ENCODE assay signal across 8 cellular contexts in the genomic region with DNA sequence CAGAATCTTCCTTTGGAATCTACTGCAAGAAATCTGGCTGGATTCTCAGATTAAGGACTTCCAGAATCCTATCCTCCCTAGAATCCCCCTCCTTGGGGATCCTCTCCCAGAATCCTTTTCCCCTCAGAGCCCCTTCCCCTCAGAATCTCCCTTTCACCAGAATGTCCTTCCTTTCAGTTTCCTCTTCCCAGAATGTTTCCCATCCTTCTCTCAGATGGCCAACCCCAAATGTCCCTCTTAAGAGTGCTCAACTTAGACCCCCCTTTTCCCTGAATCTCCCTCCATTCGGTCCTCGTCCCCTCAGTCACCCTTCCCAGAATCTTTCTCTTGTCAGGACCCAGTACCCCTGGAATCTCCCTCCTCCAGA. TPM values are rescaled to one million over a fixed set of nuclear protein-coding genes. Genes with fewer than 3 reads are reported as not detected.
A peak's percentile ranks its signal among the peaks of the same experiment; 100 is the strongest.
DNase-seq lines count a peak whose midpoint lies in the region; ATAC-seq, FAIRE-seq and TF ChIP-seq lines count a peak whose summit lies in the region.

No MANE protein-coding gene starts in this region.

- H3K4me3 Mint-ChIP-seq in activated CD8-positive, alpha-beta T cell treated with anti-CD3 and anti-CD28 coated beads for 36 hours = peak overlapping the region; percentile 100
- peak overlapping the region; percentile 100 for H3K4me3 Mint-ChIP-seq in stimulated activated effector memory CD8-positive, alpha-beta T cell treated with anti-CD3 and anti-CD28 coated beads, Interleukin-12 subunit alpha, Interleukin-12 subunit beta, amount 100 ng/mL, for 72 hours

- H3K27ac Mint-ChIP-seq in activated CD8-positive, alpha-beta T cell treated with anti-CD3 and anti-CD28 coated beads for 36 hours = peak overlapping the region; percentile 99
- peak overlapping the region; percentile 100 for H3K27ac Mint-ChIP-seq in stimulated activated effector memory CD8-positive, alpha-beta T cell treated with anti-CD3 and anti-CD28 coated beads, Interleukin-12 subunit alpha, Interleukin-12 subunit beta, amount 100 ng/mL, for 72 hours

- H3K27me3 Mint-ChIP-seq in activated CD8-positive, alpha-beta T cell treated with anti-CD3 and anti-CD28 coated beads for 36 hours = no peaks in the 10 kb centered on the region

- no peak for ATAC-seq in activated CD8-positive, alpha-beta T cell treated with anti-CD3 and anti-CD28 coated beads for 36 hours
- ATAC-seq in stimulated activated effector memory CD8-positive, alpha-beta T cell treated with anti-CD3 and anti-CD28 coated beads, Interleukin-12 subunit alpha, Interleukin-12 subunit beta, amount 100 ng/mL, for 72 hours = no peak
- ATAC-seq in HG03095 (IDR thresholded peaks at IDR 0.05; ENCODE audit: unreplicated experiment) = no peak
- no peak for ATAC-seq in GM21576 (IDR thresholded peaks at IDR 0.05; ENCODE audit: unreplicated experiment)

- H3K4me3 ChIP-seq in HEK293 (ENCODE audit: low read depth, low read length) (peak overlapping the region; percentile 42), iPS DF 6.9 (ENCODE audit: low read length) (peak overlapping the region; percentile 40; the same call in 1 of the 2 replicates)

- CTCF ChIA-PET in HEK293 (lab: Yijun Ruan, JAX) = interaction anchor here (1.1 to 2.0 kb wide), 10 partner anchors 17 to 506 kb away, joined by 3 to 19 read pairs (median 6); partner anchors contain the start of genes DLL3, EID2, EID2B and MRPS12
- CTCF ChIA-PET in activated CD8-positive, alpha-beta T cell treated with anti-CD3 and anti-CD28 coated beads for 36 hours (lab: Charles Lee) = interaction anchor here (0.6 to 1.6 kb wide), 14 partner anchors 9 to 236 kb away, joined by 3 to 15 read pairs (median 4); partner anchors contain the start of genes EID2B, PLEKHG2 and SUPT5H

- H3K9me3 ChIP-seq in HEK293 (ENCODE audit: control insufficient read depth, insufficient read depth, low read depth, low read length) = no peaks in the 10 kb centered on the region
- H3K9me3 ChIP-seq in iPS DF 6.9 (ENCODE audit: control insufficient read depth, insufficient read depth, low read length) = no peaks in the 10 kb centered on the region

- no peak for TF ChIP-seq POLR2A in H54 (IDR thresholded peaks at IDR 0.05; ENCODE audit: low read depth, low read length)

- DNase-seq in activated CD8-positive, alpha-beta T cell treated with anti-CD3 and anti-CD28 coated beads for 36 hours = no peak
- no peak for DNase-seq in iPS DF 6.9 (ENCODE audit: low read depth, low spot score)
- no peak for DNase-seq in stimulated activated effector memory CD8-positive, alpha-beta T cell treated with anti-CD3 and anti-CD28 coated beads, Interleukin-12 subunit alpha, Interleukin-12 subunit beta, amount 100 ng/mL, for 72 hours (ENCODE audit: low spot score in 2 of 2)
- no peak for DNase-seq in H54 (ENCODE audit: insufficient read length, low spot score)
- no peak for DNase-seq in NCI-H748 treated with DMSO at 0.1 percent for 48 hours (lab: John Stamatoyannopoulos, UW)

- WGBS in iPS DF 6.9 (ENCODE audit: insufficient coverage, insufficient read length) = no CpG with 5 or more reads among the region's 2 CpGs

- peaks cover 42% of the 10 kb centered on the region for H3K4me1 Mint-ChIP-seq in activated CD8-positive, alpha-beta T cell treated with anti-CD3 and anti-CD28 coated beads for 36 hours (ENCODE audit: low read depth)
- H3K4me1 Mint-ChIP-seq in stimulated activated effector memory CD8-positive, alpha-beta T cell treated with anti-CD3 and anti-CD28 coated beads, Interleukin-12 subunit alpha, Interleukin-12 subunit beta, amount 100 ng/mL, for 72 hours = peaks cover 46% of the 10 kb centered on the region

- H3K4me1 ChIP-seq in HEK293 (ENCODE audit: control insufficient read depth, insufficient read depth, low read length) (peaks cover 23% of the 10 kb centered on the region), iPS DF 6.9 (ENCODE audit: control insufficient read depth, insufficient read depth, low read length) (peaks cover 3% of the 10 kb centered on the region; the same call in 1 of the 2 replicates)

- peaks cover 32 to 40% of the 10 kb centered on the region in 2 experiments for H3K36me3 ChIP-seq in HEK293 (ENCODE audit: control insufficient read depth in 2 of 2, insufficient read depth in 1 of 2, low read length in 2 of 2)
- peaks cover 20% of the 10 kb centered on the region for H3K36me3 ChIP-seq in iPS DF 6.9 (ENCODE audit: control insufficient read depth, insufficient read depth, low read length)

- POLR2A ChIA-PET in HEK293 (lab: Yijun Ruan, JAX) = interaction anchor here (0.6 to 2.7 kb wide), 117 partner anchors 11 to 1342 kb away, joined by 3 to 255 read pairs (median 5); partner anchors contain the start of genes ACTN4, BLVRB, C19orf47 and COQ8B
- POLR2A ChIA-PET in activated CD8-positive, alpha-beta T cell treated with anti-CD3 and anti-CD28 coated beads for 36 hours (lab: Charles Lee) = interaction anchor here (0.5 to 5.9 kb wide), 41 partner anchors 9 to 317 kb away, joined by 3 to 137 read pairs (median 5); partner anchors contain the start of genes EID2, EID2B, GMFG and MED29

- H3K36me3 Mint-ChIP-seq in activated CD8-positive, alpha-beta T cell treated with anti-CD3 and anti-CD28 coated beads for 36 hours (ENCODE audit: low read depth) = peaks cover 37% of the 10 kb centered on the region
- peaks cover 64% of the 10 kb centered on the region for H3K36me3 Mint-ChIP-seq in stimulated activated effector memory CD8-positive, alpha-beta T cell treated with anti-CD3 and anti-CD28 coated beads, Interleukin-12 subunit alpha, Interleukin-12 subunit beta, amount 100 ng/mL, for 72 hours

- H3K9me3 Mint-ChIP-seq in activated CD8-positive, alpha-beta T cell treated with anti-CD3 and anti-CD28 coated beads for 36 hours = no peaks in the 10 kb centered on the region
- no peaks in the 10 kb centered on the region for H3K9me3 Mint-ChIP-seq in stimulated activated effector memory CD8-positive, alpha-beta T cell treated with anti-CD3 and anti-CD28 coated beads, Interleukin-12 subunit alpha, Interleukin-12 subunit beta, amount 100 ng/mL, for 72 hours

- H3K27ac ChIP-seq in HEK293 (ENCODE audit: extremely low read depth, low read depth, low read length) = peak overlapping the region; percentile 100
- no peak overlapping the region for H3K27ac ChIP-seq in iPS DF 6.9 (ENCODE audit: low read length)

- intact Hi-C loops in activated CD8-positive, alpha-beta T cell treated with anti-CD3 and anti-CD28 coated beads for 36 hours (cut with micrococcal nuclease) = loop anchor here (1.0 kb wide), 1 partner anchor 9 kb away; the partner anchor contains the start of gene SUPT5H

- H3K27me3 ChIP-seq in iPS DF 6.9 (ENCODE audit: control insufficient read depth, insufficient read depth, low read length) = no peaks in the 10 kb centered on the region

- no peak for FAIRE-seq in H54 (lab: Jason Lieb, UNC)

- no peak for TF ChIP-seq CTCF in HEK293 (tag by site-specific recombination; IDR thresholded peaks at IDR 0.05)
- TF ChIP-seq CTCF in activated CD8-positive, alpha-beta T cell treated with anti-CD3 and anti-CD28 coated beads for 36 hours (IDR thresholded peaks at IDR 0.05) = no peak

TF ChIP-seq in HEK293, 187 proteins besides CTCF, POLR2A, EP300 and RAD21 (continues in another document):
- no peak for TF ChIP-seq KLF8 (tag by site-specific recombination; IDR thresholded peaks at IDR 0.05)
- no peak for TF ChIP-seq ZNF785 (tag by site-specific recombination; IDR thresholded peaks at IDR 0.05)
- TF ChIP-seq ZNF548 (tag by site-specific recombination; IDR thresholded peaks at IDR 0.05) = no peak
- TF ChIP-seq, protein P1, sequence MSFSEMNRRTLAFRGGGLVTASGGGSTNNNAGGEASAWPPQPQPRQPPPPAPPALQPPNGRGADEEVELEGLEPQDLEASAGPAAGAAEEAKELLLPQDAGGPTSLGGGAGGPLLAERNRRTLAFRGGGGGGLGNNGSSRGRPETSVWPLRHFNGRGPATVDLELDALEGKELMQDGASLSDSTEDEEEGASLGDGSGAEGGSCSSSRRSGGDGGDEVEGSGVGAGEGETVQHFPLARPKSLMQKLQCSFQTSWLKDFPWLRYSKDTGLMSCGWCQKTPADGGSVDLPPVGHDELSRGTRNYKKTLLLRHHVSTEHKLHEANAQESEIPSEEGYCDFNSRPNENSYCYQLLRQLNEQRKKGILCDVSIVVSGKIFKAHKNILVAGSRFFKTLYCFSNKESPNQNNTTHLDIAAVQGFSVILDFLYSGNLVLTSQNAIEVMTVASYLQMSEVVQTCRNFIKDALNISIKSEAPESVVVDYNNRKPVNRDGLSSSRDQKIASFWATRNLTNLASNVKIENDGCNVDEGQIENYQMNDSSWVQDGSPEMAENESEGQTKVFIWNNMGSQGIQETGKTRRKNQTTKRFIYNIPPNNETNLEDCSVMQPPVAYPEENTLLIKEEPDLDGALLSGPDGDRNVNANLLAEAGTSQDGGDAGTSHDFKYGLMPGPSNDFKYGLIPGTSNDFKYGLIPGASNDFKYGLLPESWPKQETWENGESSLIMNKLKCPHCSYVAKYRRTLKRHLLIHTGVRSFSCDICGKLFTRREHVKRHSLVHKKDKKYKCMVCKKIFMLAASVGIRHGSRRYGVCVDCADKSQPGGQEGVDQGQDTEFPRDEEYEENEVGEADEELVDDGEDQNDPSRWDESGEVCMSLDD (tag by site-specific recombination; IDR thresholded peaks at IDR 0.05) = peak; percentile 66; the same call in 1 of the 2 replicates
- TF ChIP-seq ZFP37 (tag by site-specific recombination; IDR thresholded peaks at IDR 0.05) = no peak; the same call in 1 of the 2 replicates
- no peak for TF ChIP-seq ZBTB7A (tag by site-specific recombination; IDR thresholded peaks at IDR 0.05; ENCODE audit: low read depth)
- no peak for TF ChIP-seq ZNF654 (tag by site-specific recombination; IDR thresholded peaks at IDR 0.05; ENCODE audit: low read depth)
- no peak for TF ChIP-seq ZNF501 (tag by site-specific recombination; IDR thresholded peaks at IDR 0.05)
- TF ChIP-seq ZNF571 (tag by site-specific recombination; IDR thresholded peaks at IDR 0.05) = no peak
- TF ChIP-seq ZNF426 (tag by site-specific recombination; IDR thresholded peaks at IDR 0.05) = no peak

RNA-seq across cellular contexts. Expression of gene RPS16, which starts 0.6 kb away (rescaled TPM):
- 1,000 to 10,000 TPM; 3,249 to 3,324 TPM for total RNA-seq in activated CD8-positive, alpha-beta T cell treated with anti-CD3 and anti-CD28 coated beads for 36 hours

RNA-seq across cellular contexts. Expression of gene SUPT5H, which starts 9.0 kb away (rescaled TPM):
- 100 to 1,000 TPM; 127 to 141 TPM for total RNA-seq in activated CD8-positive, alpha-beta T cell treated with anti-CD3 and anti-CD28 coated beads for 36 hours

RNA-seq across cellular contexts. Expression of gene PLEKHG2, which starts 23.9 kb away (rescaled TPM):
- total RNA-seq in activated CD8-positive, alpha-beta T cell treated with anti-CD3 and anti-CD28 coated beads for 36 hours = 10 to 100 TPM; 35.9 to 42.8 TPM

RNA-seq across cellular contexts. Expression of gene ZFP36, which starts 29.7 kb away (rescaled TPM):
- total RNA-seq in activated CD8-positive, alpha-beta T cell treated with anti-CD3 and anti-CD28 coated beads for 36 hours = 10 to 100 TPM; 74.6 to 80.3 TPM

RNA-seq across cellular contexts. Expression of gene TIMM50, which starts 44.3 kb away (rescaled TPM):
- total RNA-seq in activated CD8-positive, alpha-beta T cell treated with anti-CD3 and anti-CD28 coated beads for 36 hours = 100 to 1,000 TPM; 108 to 114 TPM
